ENCODE assay signal across 16 cellular contexts in the genomic region with DNA sequence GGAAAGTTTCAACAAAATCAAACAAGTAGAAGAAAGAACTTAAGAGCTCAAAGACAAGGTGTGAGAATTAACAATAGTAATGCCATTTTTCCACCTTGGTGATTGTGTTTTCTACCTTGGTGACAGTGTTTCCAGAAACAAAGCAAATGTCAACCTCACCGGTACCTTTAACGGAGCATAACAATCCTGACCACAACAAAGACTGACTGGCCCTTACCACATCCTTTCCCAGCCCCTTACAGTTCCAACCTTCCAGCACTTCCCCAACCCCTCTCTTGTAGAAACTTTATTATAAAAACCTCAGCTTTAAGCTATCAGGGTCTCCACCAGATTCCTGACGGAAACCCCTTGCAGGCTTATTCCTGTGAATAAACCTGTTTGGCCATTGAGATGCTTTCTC. TPM values are rescaled to one million over a fixed set of nuclear protein-coding genes. Genes with fewer than 3 reads are reported as not detected.
A peak's percentile ranks its signal among the peaks of the same experiment; 100 is the strongest.
DNase-seq lines count a peak whose midpoint lies in the region; ATAC-seq, FAIRE-seq and TF ChIP-seq lines count a peak whose summit lies in the region.
"Had no signal": no experiment of that assay in that cellular context is flagged by ENCODE, and none has a peak within 500 bp of the region (broad histone marks: within the 10 kb centered on the region; RNA-seq: fewer than 3 reads in every experiment).

No MANE protein-coding gene starts in this region.

- ATAC-seq in CD4-positive, alpha-beta T cell (ENCODE audit: poor library complexity): peak; percentile 78
- ATAC-seq in GM19351 (IDR thresholded peaks at IDR 0.05; ENCODE audit: unreplicated experiment) (peak; percentile 77), HG03571 (IDR thresholded peaks at IDR 0.05; ENCODE audit: unreplicated experiment) (peak; percentile 63), HG02588 (IDR thresholded peaks at IDR 0.05; ENCODE audit: unreplicated experiment) (no peak)
- peak; percentile 79 for ATAC-seq in activated naive CD8-positive, alpha-beta T cell treated with anti-CD3 and anti-CD28 coated beads, Interleukin-2, amount 10 ng/mL, durations not matched to agents 7 days and 5 days (ENCODE audit: low read depth)
- ATAC-seq: K562, WTC11 had no signal

- no peak for FAIRE-seq in D721Med (lab: Jason Lieb, UNC)
- FAIRE-seq: K562 had no signal

- intact Hi-C loops in CD4-positive, alpha-beta T cell (cut with DNase I, micrococcal nuclease): no loop called here

- H3K36me3 Mint-ChIP-seq in CD4-positive, alpha-beta T cell (ENCODE audit: low read depth): peaks cover 12% of the 10 kb centered on the region
- peaks cover 2% of the 10 kb centered on the region for H3K36me3 Mint-ChIP-seq in activated naive CD8-positive, alpha-beta T cell treated with anti-CD3 and anti-CD28 coated beads, Interleukin-2, amount 10 ng/mL, durations not matched to agents 7 days and 5 days

- H3K27me3 Mint-ChIP-seq in CD4-positive, alpha-beta T cell: no peaks in the 10 kb centered on the region
- H3K27me3 Mint-ChIP-seq in activated naive CD8-positive, alpha-beta T cell treated with anti-CD3 and anti-CD28 coated beads, Interleukin-2, amount 10 ng/mL, durations not matched to agents 7 days and 5 days: peaks cover 11% of the 10 kb centered on the region

- POLR2A ChIA-PET in CD4-positive, alpha-beta T cell (lab: Charles Lee): interaction anchor here (1.3 to 2.9 kb wide), 5 partner anchors 10 to 24 kb away, joined by 3 to 9 read pairs (median 4); partner anchors contain the start of gene GPA33
- POLR2A ChIA-PET in activated naive CD8-positive, alpha-beta T cell treated with anti-CD3 and anti-CD28 coated beads, Interleukin-2, amount 10 ng/mL, durations not matched to agents 7 days and 5 days (lab: Charles Lee): interaction anchor here (1.0 kb wide), 1 partner anchor 109 kb away, joined by 5 read pairs; the partner anchor contains the start of gene POU2F1

- H3K27me3 ChIP-seq in CD4-positive, alpha-beta T cell (ENCODE audit: control insufficient read depth, insufficient read depth, low read length): no peaks in the 10 kb centered on the region
- H3K27me3 ChIP-seq: ovary had no signal

- H3K4me3 Mint-ChIP-seq in CD4-positive, alpha-beta T cell: peak overlapping the region; percentile 59
- peak overlapping the region; percentile 53 for H3K4me3 Mint-ChIP-seq in activated naive CD8-positive, alpha-beta T cell treated with anti-CD3 and anti-CD28 coated beads, Interleukin-2, amount 10 ng/mL, durations not matched to agents 7 days and 5 days
- H3K4me3 Mint-ChIP-seq: B cell, WTC11 had no signal

- peak overlapping the region; percentile 68 for H3K27ac Mint-ChIP-seq in CD4-positive, alpha-beta T cell
- peak overlapping the region; percentile 71 for H3K27ac Mint-ChIP-seq in activated naive CD8-positive, alpha-beta T cell treated with anti-CD3 and anti-CD28 coated beads, Interleukin-2, amount 10 ng/mL, durations not matched to agents 7 days and 5 days
- H3K27ac Mint-ChIP-seq: B cell, WTC11 had no signal

- CTCF ChIA-PET in CD4-positive, alpha-beta T cell (lab: Charles Lee): no interaction called here

- H3K9me3 ChIP-seq in CD4-positive, alpha-beta T cell (ENCODE audit: control insufficient read depth, low read length): peaks cover 3% of the 10 kb centered on the region

- H3K27ac ChIP-seq in CD4-positive, alpha-beta T cell (ENCODE audit: low read depth, low read length): no peak overlapping the region
- H3K27ac ChIP-seq: ovary had no signal

- TF ChIP-seq CTCF in CD4-positive, alpha-beta T cell (IDR thresholded peaks at IDR 0.05): no peak
- TF ChIP-seq CTCF in D721Med (IDR thresholded peaks at IDR 0.05; ENCODE audit: insufficient read depth, missing control alignments): no peak

- H3K4me1 Mint-ChIP-seq in CD4-positive, alpha-beta T cell (ENCODE audit: low read depth): peaks cover 62% of the 10 kb centered on the region
- H3K4me1 Mint-ChIP-seq in activated naive CD8-positive, alpha-beta T cell treated with anti-CD3 and anti-CD28 coated beads, Interleukin-2, amount 10 ng/mL, durations not matched to agents 7 days and 5 days: peaks cover 32% of the 10 kb centered on the region

- peak in 3 of 10 experiments; percentile 18 to 21 (median 19) for DNase-seq in CD4-positive, alpha-beta T cell
- no peak for DNase-seq in activated naive CD8-positive, alpha-beta T cell treated with anti-CD3 and anti-CD28 coated beads, Interleukin-2, amount 10 ng/mL, durations not matched to agents 7 days and 5 days
- DNase-seq in NCI-H128 (lab: John Stamatoyannopoulos, UW; ENCODE audit: unreplicated experiment): no peak
- DNase-seq in activated CD4-positive, CD25-positive, alpha-beta regulatory T cell (lab: John Stamatoyannopoulos, UW): no peak
- DNase-seq in D721Med (ENCODE audit: insufficient read length, low spot score): no peak
- DNase-seq: cerebellar nuclear complex, NCI-H187, NCI-H82, ovary had no signal

- peaks cover 24% of the 10 kb centered on the region for H3K9me3 Mint-ChIP-seq in CD4-positive, alpha-beta T cell
- peaks cover 2% of the 10 kb centered on the region for H3K9me3 Mint-ChIP-seq in activated naive CD8-positive, alpha-beta T cell treated with anti-CD3 and anti-CD28 coated beads, Interleukin-2, amount 10 ng/mL, durations not matched to agents 7 days and 5 days

RNA-seq across cellular contexts. Expression of gene STYXL2, which starts 16.7 kb away (rescaled TPM):
- total RNA-seq in CD4-positive, alpha-beta T cell: not detected
- not detected for total RNA-seq in activated naive CD8-positive, alpha-beta T cell treated with anti-CD3 and anti-CD28 coated beads, Interleukin-2, amount 10 ng/mL, durations not matched to agents 7 days and 5 days
- total RNA-seq: B cell, K562, SK-MEL-5 had no signal

RNA-seq across cellular contexts. Expression of gene GPA33, which starts 20.4 kb away (rescaled TPM):
- total RNA-seq in CD4-positive, alpha-beta T cell: 1 to 10 TPM; 4.8 to 5.0 TPM
- total RNA-seq in activated naive CD8-positive, alpha-beta T cell treated with anti-CD3 and anti-CD28 coated beads, Interleukin-2, amount 10 ng/mL, durations not matched to agents 7 days and 5 days: 1 to 10 TPM; 3.0 TPM
- total RNA-seq: SK-MEL-5 had no signal
